ENCODE assay signal across 26 cellular contexts in genomic region chr2:238790877-238791276, GRCh38. TPM values are rescaled to one million over a fixed set of nuclear protein-coding genes. Genes with fewer than 3 reads are reported as not detected.
DNase-seq lines count a peak whose midpoint lies in the region; ATAC-seq and TF ChIP-seq lines count a peak whose summit lies in the region.
"Had no signal": no experiment of that assay in that cellular context is flagged by ENCODE, and none has a peak within 500 bp of the region (broad histone marks: within the 10 kb centered on the region; RNA-seq: fewer than 3 reads in every experiment).

No MANE protein-coding gene starts in this region.

- no peak overlapping the region for H2BK5ac ChIP-seq in H9 (ENCODE audit: insufficient read length, low read length)

- POLR2A ChIA-PET in AG04449 (lab: Yijun Ruan, JAX): no interaction called here

- no peaks in the 10 kb centered on the region for H3K23me2 ChIP-seq in H9 (ENCODE audit: insufficient read length, low read depth, low read length, poor library complexity, severe bottlenecking)

- no peak overlapping the region for H3K9ac ChIP-seq in H9 (ENCODE audit: extremely low read depth, insufficient read length, low read length)
- H3K9ac ChIP-seq: BLaER1, KMS-11, parathyroid adenoma had no signal

- no peak overlapping the region for H3T11ph ChIP-seq in H9 (ENCODE audit: low read length)

- H4K8ac ChIP-seq in H9 (replicated peaks; ENCODE audit: insufficient read length, low read depth, low read length): no peak overlapping the region

- H3K4me1 ChIP-seq in neuron (ENCODE audit: insufficient read depth, low read length) (peaks cover 16% of the 10 kb centered on the region), mucosa of descending colon (ENCODE audit: low read depth) (no peaks in the 10 kb centered on the region), H9 (ENCODE audit: insufficient read depth, low read length) (no peaks in the 10 kb centered on the region), tibial nerve (peaks cover 0 to 20% (median 0%) of the 10 kb centered on the region in 4 donors)
- H3K4me1 ChIP-seq: BLaER1, parathyroid adenoma had no signal

- peak overlapping the region; percentile 25; the same call in 1 of the 2 replicates for H3K4me3 ChIP-seq in AG04449 (ENCODE audit: low read depth, low read length)
- H3K4me3 ChIP-seq in neuron (ENCODE audit: low read length): peak overlapping the region; percentile 12
- H3K4me3 ChIP-seq in mucosa of descending colon: no peak overlapping the region
- H3K4me3 ChIP-seq in tibial nerve: no peak overlapping the region
- H3K4me3 ChIP-seq: BLaER1, SJSA1 had no signal

- no peak for TF ChIP-seq EP300 in tibial nerve (IDR thresholded peaks at IDR 0.05)

- H3K79me2 ChIP-seq in H9 (ENCODE audit: insufficient read depth, low read length): no peaks in the 10 kb centered on the region
- H3K79me2 ChIP-seq: parathyroid adenoma had no signal

- H3K4me3 Mint-ChIP-seq in HFFc6: peak overlapping the region; percentile 86
- H3K4me3 Mint-ChIP-seq in H9: no peak overlapping the region
- H3K4me3 Mint-ChIP-seq: activated naive CD4-positive, alpha-beta T cell treated with anti-CD3 and anti-CD28 coated beads for 36 hours; central memory CD8-positive, alpha-beta T cell had no signal

- H3K4me1 Mint-ChIP-seq in HFFc6 (ENCODE audit: low read depth) (peaks cover 57% of the 10 kb centered on the region), H9 (no peaks in the 10 kb centered on the region; a peak in 1 of 4 replicates)
- H3K4me1 Mint-ChIP-seq: central memory CD8-positive, alpha-beta T cell had no signal

- H3K9me3 ChIP-seq in neuron (ENCODE audit: low read length): no peaks in the 10 kb centered on the region
- H3K9me3 ChIP-seq in mucosa of descending colon: no peaks in the 10 kb centered on the region
- H3K9me3 ChIP-seq in H9 (ENCODE audit: control insufficient read depth, low read depth, low read length): no peaks in the 10 kb centered on the region
- H3K9me3 ChIP-seq in tibial nerve: no peaks in the 10 kb centered on the region
- H3K9me3 ChIP-seq: BLaER1, SJSA1 had no signal

- H2BK15ac ChIP-seq in H9 (ENCODE audit: low read depth, low read length): no peak overlapping the region

- H2BK20ac ChIP-seq in H9 (ENCODE audit: low read depth, low read length, poor library complexity, severe bottlenecking): no peak overlapping the region

- H3K4me2 ChIP-seq in H9 (ENCODE audit: insufficient read depth, insufficient read length, low read length): no peak overlapping the region
- H3K4me2 ChIP-seq: BLaER1, KMS-11 had no signal

- no peak overlapping the region for H2BK12ac ChIP-seq in H9 (ENCODE audit: insufficient read length, low read depth, low read length)

- H3K27ac ChIP-seq in H9 (ENCODE audit: insufficient read length, low read depth, low read length): no peak overlapping the region
- H3K27ac ChIP-seq in tibial nerve: no peak overlapping the region
- H3K27ac ChIP-seq: 22Rv1, BLaER1, KMS-11, parathyroid adenoma, SJSA1 had no signal

- CTCF ChIA-PET in AG04449 (lab: Yijun Ruan, JAX): interaction anchor here (0.6 to 1.5 kb wide), 6 partner anchors 10 to 420 kb away, joined by 3 to 6 read pairs (median 3); no protein-coding TSS in a partner anchor

- DNase-seq in AG04449 (ENCODE audit: low read depth, low spot score) (no peak), HFFc6 (peak; percentile 13), fibroblast of gingiva (ENCODE audit: low read depth) (peak; percentile 21), mucosa of descending colon (no peak), H9 (no peak), tibial nerve (ENCODE audit: low spot score in 2 of 2) (no peak), NCI-H748 treated with DMSO at 0.1 percent for 48 hours (lab: John Stamatoyannopoulos, UW) (no peak)
- DNase-seq: activated naive CD4-positive, alpha-beta T cell treated with anti-CD3 and anti-CD28 coated beads for 36 hours; activated T-cell treated with anti-CD3 and anti-CD28 coated beads, Interleukin-2, amount 50 U/mL, for 48 hours; Calu3; erythroblast; kidney glomerular epithelial cell; mammary epithelial cell; NCI-H146; NCI-H510A; NK-92 treated with Interleukin-12 subunit alpha and Interleukin-12 subunit beta, amount 100 ng/mL, for 24 hours had no signal

- no CpG with 5 or more reads among the region's 11 CpGs for WGBS in H9 (ENCODE audit: extremely low coverage, insufficient read length, low lambda C conversion rate)
- WGBS in tibial nerve, 2 donors: 36 to 39% methylated on average over 11 of the region's 11 CpGs

- H4K5ac ChIP-seq in H9 (ENCODE audit: insufficient read length, low read depth, low read length): no peak overlapping the region

- H2AK5ac ChIP-seq in H9 (ENCODE audit: insufficient read length, low read length): no peak overlapping the region

- H4K20me1 ChIP-seq in H9 (ENCODE audit: control insufficient read depth, insufficient read depth, insufficient read length): no peaks in the 10 kb centered on the region
- H4K20me1 ChIP-seq: BLaER1 had no signal

- H3K27me3 Mint-ChIP-seq in HFFc6 (ENCODE audit: insufficient read depth) (no peaks in the 10 kb centered on the region; the same call in 1 of the 2 replicates), H9 (ENCODE audit: low read depth) (peaks cover 14% of the 10 kb centered on the region)

- no peak overlapping the region for H4K91ac ChIP-seq in H9 (ENCODE audit: insufficient read length, low read depth, low read length)

- H3K4ac ChIP-seq in H9 (ENCODE audit: low read depth, low read length): no peak overlapping the region

- H3K36me3 Mint-ChIP-seq in HFFc6 (ENCODE audit: low read depth) (no peaks in the 10 kb centered on the region), H9 (ENCODE audit: insufficient read depth in 1 of 3, low read depth in 3 of 3) (no peaks in the 10 kb centered on the region; a peak in 1 of 7 replicates)

- H3K18ac ChIP-seq in H9 (ENCODE audit: insufficient read length, low read depth, low read length): no peak overlapping the region

- no peak for TF ChIP-seq POLR2A in tibial nerve (IDR thresholded peaks at IDR 0.05)

- H3K27ac Mint-ChIP-seq in HFFc6 (peak overlapping the region; percentile 89), H9 (peak overlapping the region in 1 of 3 experiments; percentile 35; a peak in 1 of 7 replicates)
- H3K27ac Mint-ChIP-seq: activated naive CD4-positive, alpha-beta T cell treated with anti-CD3 and anti-CD28 coated beads for 36 hours had no signal

- TF ChIP-seq CTCF in AG04449 (IDR thresholded peaks at IDR 0.05; ENCODE audit: insufficient read depth, low read length, missing control alignments) (no peak), HFFc6 (IDR thresholded peaks at IDR 0.05) (no peak), mucosa of descending colon (IDR thresholded peaks at IDR 0.05) (no peak), H9 (conservative IDR thresholded peaks at IDR 0.05) (no peak), tibial nerve (IDR thresholded peaks at IDR 0.05) (no peak)

- no peak for ATAC-seq in mucosa of descending colon
- ATAC-seq: Panc1 had no signal

- H3K36me3 ChIP-seq in neuron (ENCODE audit: insufficient read depth, low read length) (no peaks in the 10 kb centered on the region), mucosa of descending colon (ENCODE audit: low read depth) (no peaks in the 10 kb centered on the region), tibial nerve (no peaks in the 10 kb centered on the region)
- H3K36me3 ChIP-seq: BLaER1, SJSA1 had no signal

- H3K27me3 ChIP-seq in neuron (ENCODE audit: insufficient read depth, low read length): no peaks in the 10 kb centered on the region
- H3K27me3 ChIP-seq in H9 (ENCODE audit: insufficient read depth, low read length): no peaks in the 10 kb centered on the region
- no peaks in the 10 kb centered on the region for H3K27me3 ChIP-seq in tibial nerve
- H3K27me3 ChIP-seq: BLaER1, SJSA1 had no signal

- H2AFZ ChIP-seq in neuron (ENCODE audit: low read depth, low read length) (peak overlapping the region; percentile 26), H9 (ENCODE audit: low read length) (no peak overlapping the region)
- H2AFZ ChIP-seq: parathyroid adenoma had no signal

- H2BK120ac ChIP-seq in H9 (ENCODE audit: low read depth, low read length, poor library complexity, severe bottlenecking): no peak overlapping the region

- intact Hi-C loops in mucosa of descending colon (cut with DNase I, micrococcal nuclease): no loop called here

- H3K79me1 ChIP-seq in H9 (ENCODE audit: insufficient read depth, low read depth, low read length, poor library complexity, severe bottlenecking): no peaks in the 10 kb centered on the region

- H3K14ac ChIP-seq in H9 (ENCODE audit: insufficient read depth, low read length): no peak overlapping the region

- H3K56ac ChIP-seq in H9 (ENCODE audit: insufficient read length, low read depth, low read length): no peak overlapping the region

- H3K23ac ChIP-seq in H9 (ENCODE audit: insufficient read length, low read depth, low read length): no peak overlapping the region

- H3K9me3 Mint-ChIP-seq in HFFc6 (no peaks in the 10 kb centered on the region), H9 (peaks cover 1 to 3% of the 10 kb centered on the region in 2 experiments; a peak in 3 of 5 replicates)
- H3K9me3 Mint-ChIP-seq: activated naive CD4-positive, alpha-beta T cell treated with anti-CD3 and anti-CD28 coated beads for 36 hours; central memory CD8-positive, alpha-beta T cell had no signal

RNA-seq across cellular contexts. Expression of gene TWIST2, which starts 57.0 kb away (rescaled TPM):
- total RNA-seq in HFFc6 (2021; fragmentation: NEBNext Ultra II Directional; extraction: Animal tissue kit (Norgen Biotek cat#: 25700)): 100 to 1,000 TPM; 127 to 146 (median 137) TPM
- total RNA-seq in mucosa of descending colon (10 to 100 TPM in 1 of 3 donors, 1 to 10 TPM in 2; 1.1 to 13.4 (median 3.1) TPM), H9 (2021) (0.22 and 0.33 TPM in 2 replicates), tibial nerve (100 to 1,000 TPM in 3 of 4 donors, 10 to 100 TPM in 1; 72.5 to 140 (median 106) TPM)
- total RNA-seq: activated CD8-positive, alpha-beta memory T cell treated with anti-CD3 and anti-CD28 coated beads for 36 hours; activated naive CD4-positive, alpha-beta T cell treated with anti-CD3 and anti-CD28 coated beads for 36 hours; Calu3; T-helper 1 cell treated with Interleukin-12 subunit alpha and Interleukin-12 subunit beta and Interleukin-4 antibody, amounts not matched to agents 30 ng/mL and 1 ng/mL, for 36 hours had no signal

Comparison
In these comparisons a context has a peak if more than half of its experiments do, and no peak if none do; other contexts are left out.
1. DNase-seq: peak in HFFc6 (single experiment) and fibroblast of gingiva (single experiment); none in AG04449 (single experiment), mucosa of descending colon (0 of 3), H9 (single experiment), tibial nerve (0 of 2) and NCI-H748 treated with DMSO at 0.1 percent for 48 hours (single experiment).
2. H3K4me3 ChIP-seq: peak in AG04449 (single experiment) and neuron (single experiment); none in mucosa of descending colon (single experiment) and tibial nerve (0 of 4).
3. RNA of gene TWIST2, which starts 57.0 kb away (total RNA-seq): 127 to 146 TPM in HFFc6 and 72.5 to 140 TPM in tibial nerve; 1.1 to 13.4 TPM in mucosa of descending colon and 0.22 to 0.33 TPM in H9; every median in the first group is over 4 times any median in the second.